11 cellular contexts compared by ENCODE assay signal in the genomic region with DNA sequence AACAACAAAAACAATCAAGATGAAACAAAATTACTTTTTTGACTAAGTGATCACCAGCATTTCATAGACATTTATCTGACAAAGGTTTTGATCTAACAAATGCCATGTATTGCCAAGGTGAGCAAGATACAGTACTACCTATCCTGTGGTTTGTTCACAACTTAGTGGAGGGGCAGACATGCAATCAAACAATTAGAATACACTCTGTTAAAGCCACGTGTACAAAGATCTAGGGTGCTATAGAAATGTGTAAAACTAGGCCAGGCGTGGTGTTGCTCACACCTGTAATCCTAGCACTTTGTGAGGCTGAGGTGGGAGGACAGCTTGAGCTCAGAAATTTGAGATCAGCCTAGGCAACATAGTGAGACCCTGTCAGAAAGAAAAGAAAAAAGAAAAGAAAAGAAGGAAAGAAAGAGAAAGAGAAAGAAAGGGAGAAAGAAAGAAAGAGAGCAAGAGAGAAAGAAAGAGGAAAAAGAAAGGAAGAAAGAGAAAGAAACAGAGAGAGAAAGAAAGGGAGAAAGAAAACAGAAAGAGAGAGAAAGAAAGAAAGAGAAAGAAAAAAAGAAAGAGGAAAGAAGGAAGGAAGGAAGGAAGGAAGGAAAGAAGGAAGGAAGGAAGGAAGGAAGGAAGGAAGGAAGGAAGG. TPM values are rescaled to one million over a fixed set of nuclear protein-coding genes. Genes with fewer than 3 reads are reported as not detected.
DNase-seq lines count a peak whose midpoint lies in the region; ATAC-seq, FAIRE-seq and TF ChIP-seq lines count a peak whose summit lies in the region.
"Had no signal": no experiment of that assay in that cellular context is flagged by ENCODE, and none has a peak within 500 bp of the region (broad histone marks: within the 10 kb centered on the region; RNA-seq: fewer than 3 reads in every experiment).

No MANE protein-coding gene starts in this region.

- peaks cover 7% of the 10 kb centered on the region for H3K79me2 ChIP-seq in DOHH2 (ENCODE audit: control insufficient read depth, low read length)
- H3K79me2 ChIP-seq in K562 (ENCODE audit: control insufficient read depth, insufficient read depth, low read length): no peaks in the 10 kb centered on the region

- H4K8ac ChIP-seq in IMR-90 (ENCODE audit: low read depth in 2 of 2, low read length in 2 of 2): peak overlapping the region in 1 of 2 experiments; percentile 53; a peak in 1 of 4 replicates

- no peak for TF ChIP-seq RAD21 in IMR-90 (IDR thresholded peaks at IDR 0.05; ENCODE audit: low read length)
- no peak for TF ChIP-seq RAD21 in K562 (CRISPR knock-in tag; conservative IDR thresholded peaks at IDR 0.05 in 1 of 2, IDR thresholded peaks at IDR 0.05 in 1 of 2)

- H3K4me2 ChIP-seq in DOHH2 (ENCODE audit: low read length): peak overlapping the region; percentile 38; the same call in 1 of the 2 replicates
- H3K4me2 ChIP-seq in IMR-90 (ENCODE audit: low read depth, low read length): 0 out of 2 replicates have a peak overlapping the region, but pooled peaks have one; percentile 23
- peak overlapping the region; percentile 69; the same call in 1 of the 2 replicates for H3K4me2 ChIP-seq in K562 (ENCODE audit: insufficient read depth, low read length)

- no peak overlapping the region for H3K18ac ChIP-seq in IMR-90 (ENCODE audit: low read depth, low read length)

- POLR2A ChIA-PET in IMR-90 (lab: Charles Lee; ENCODE audit: unreplicated experiment): interaction anchor here (1.2 kb wide), 1 partner anchor 24 kb away, joined by 5 read pairs; a partner anchor contains a TSS
- POLR2A ChIA-PET in K562 (lab: Yijun Ruan, JAX): interaction anchor here (0.7 to 4.6 kb wide), 8 partner anchors 8 to 390 kb away, joined by 3 to 44 read pairs (median 5); a partner anchor contains a TSS

- no peaks in the 10 kb centered on the region for H3K9me2 ChIP-seq in DOHH2 (replicated peaks; ENCODE audit: control insufficient read depth, low read length)

- H3K56ac ChIP-seq in IMR-90 (ENCODE audit: extremely low read depth, insufficient read depth, low read length): no peak overlapping the region

- H3K9me1 ChIP-seq in IMR-90 (ENCODE audit: insufficient read depth, low read length) (peaks cover 4% of the 10 kb centered on the region; the same call in 1 of the 2 replicates), K562 (ENCODE audit: control insufficient read depth, insufficient read depth, low read length) (no peaks in the 10 kb centered on the region)

- no peak overlapping the region for H2AK5ac ChIP-seq in IMR-90 (ENCODE audit: low read depth, low read length)

- H3K23ac ChIP-seq in IMR-90 (ENCODE audit: low read depth, low read length): peak overlapping the region; percentile 56; the same call in 1 of the 2 replicates

- H3K27me3 ChIP-seq in DOHH2 (ENCODE audit: control insufficient read depth, low read length): no peaks in the 10 kb centered on the region
- no peaks in the 10 kb centered on the region for H3K27me3 ChIP-seq in IMR-90 (ENCODE audit: control insufficient read depth, insufficient read depth, low read length)
- no peaks in the 10 kb centered on the region for H3K27me3 ChIP-seq in K562 (ENCODE audit: control insufficient read depth in 2 of 2, insufficient read depth in 2 of 2, low read length in 2 of 2)
- H3K27me3 ChIP-seq in sigmoid colon: no peaks in the 10 kb centered on the region

- H3K9ac ChIP-seq in IMR-90 (ENCODE audit: low read depth, low read length) (no peak overlapping the region), K562 (ENCODE audit: insufficient read depth in 1 of 2, low read depth in 2 of 2, low read length in 2 of 2) (peak overlapping the region in 1 of 2 experiments; percentile 59; a peak in 2 of 4 replicates)

- peaks cover 12% of the 10 kb centered on the region for H3K36me3 ChIP-seq in DOHH2 (ENCODE audit: control insufficient read depth, low read length)
- peaks cover 3% of the 10 kb centered on the region; the same call in 1 of the 2 replicates for H3K36me3 ChIP-seq in IMR-90 (ENCODE audit: control insufficient read depth, insufficient read depth, low read length)
- no peaks in the 10 kb centered on the region for H3K36me3 ChIP-seq in K562 (ENCODE audit: control insufficient read depth, insufficient read depth, low read length)
- H3K36me3 ChIP-seq in sigmoid colon: peaks cover 0 to 11% (median 0%) of the 10 kb centered on the region in 4 donors

- no peak overlapping the region for H3K14ac ChIP-seq in IMR-90 (replicated peaks; ENCODE audit: low read depth, low read length)

- peak overlapping the region; percentile 52; the same call in 1 of the 2 replicates for H4K5ac ChIP-seq in IMR-90 (ENCODE audit: low read depth, low read length)

- H4K20me1 ChIP-seq in DOHH2 (ENCODE audit: control insufficient read depth, insufficient read depth, low read depth, low read length): no peaks in the 10 kb centered on the region
- H4K20me1 ChIP-seq in IMR-90 (ENCODE audit: insufficient read depth, low read length): no peaks in the 10 kb centered on the region
- no peaks in the 10 kb centered on the region for H4K20me1 ChIP-seq in K562 (replicated peaks; ENCODE audit: control insufficient read depth, insufficient read depth, low read length)

- H2BK15ac ChIP-seq in IMR-90 (ENCODE audit: low read depth, low read length): no peak overlapping the region; the same call in 2 of the 3 replicates

- BruUV-seq in IMR-90 (replicated peaks; lab: Mats Ljungman, UMichigan) (no TSS peak), K562 (replicated peaks; lab: Mats Ljungman, UMichigan) (no TSS peak)

- intact Hi-C loops in IMR-90 (cut with micrococcal nuclease): loop anchor here (5.0 kb wide), 1 partner anchor 143 kb away; no protein-coding TSS in a partner anchor
- intact Hi-C loops in K562 (cut with micrococcal nuclease): loop anchor here (1.0 kb wide), 1 partner anchor 70 kb away; no protein-coding TSS in a partner anchor
- intact Hi-C loops in sigmoid colon (cut with DNase I): loop anchor here (5.0 to 10.0 kb wide), 2 partner anchors 160 to 198 kb away; a partner anchor contains a TSS

- in situ Hi-C loops in IMR-90 (cut with MboI; ENCODE audit: low sequenced_read_pairs) (loop anchor here (5.0 kb wide), 2 partner anchors 68 to 153 kb away; no protein-coding TSS in a partner anchor), K562 (cut with MboI) (loop anchor here (5.0 kb wide), 1 partner anchor 153 kb away; no protein-coding TSS in a partner anchor)

- H2BK20ac ChIP-seq in IMR-90 (ENCODE audit: low read depth, low read length): no peak overlapping the region; the same call in 1 of the 2 replicates

- CTCF ChIA-PET in IMR-90 (lab: Yijun Ruan, JAX): interaction anchor here (0.8 to 2.7 kb wide), 5 partner anchors 16 to 71 kb away, joined by 3 to 16 read pairs (median 4); a partner anchor contains a TSS
- CTCF ChIA-PET in K562 (lab: Yijun Ruan, JAX; ENCODE audit: low intra/inter-chr PET ratio): no interaction called here

- TF ChIP-seq CTCF in DOHH2 (IDR thresholded peaks at IDR 0.05; ENCODE audit: low read depth, low read length, poor library complexity, severe bottlenecking): no peak
- no peak for TF ChIP-seq CTCF in IMR-90 (conservative IDR thresholded peaks at IDR 0.05; ENCODE audit: low read depth, low read length)
- TF ChIP-seq CTCF in K562 (IDR thresholded peaks at IDR 0.05 in 2 of 3, conservative IDR thresholded peaks at IDR 0.05 in 1 of 3; ENCODE audit: insufficient read depth in 2 of 3, low read depth in 1 of 3, low read length in 3 of 3): no peak
- no peak for TF ChIP-seq CTCF in sigmoid colon (IDR thresholded peaks at IDR 0.05)

- H3K4ac ChIP-seq in IMR-90 (ENCODE audit: low read depth, low read length): 0 out of 2 replicates have a peak overlapping the region, but pooled peaks have one; percentile 1

- H3K79me1 ChIP-seq in IMR-90 (ENCODE audit: low read depth in 1 of 2, low read length in 2 of 2): peaks cover 0 to 16% of the 10 kb centered on the region in 2 experiments; a peak in 1 of 4 replicates

- no peak overlapping the region for H2BK5ac ChIP-seq in IMR-90 (ENCODE audit: low read depth, low read length, poor library complexity, severe bottlenecking)

- TF ChIP-seq EP300 in K562 (IDR thresholded peaks at IDR 0.05; ENCODE audit: low read length): no peak
- no peak for TF ChIP-seq EP300 in sigmoid colon (IDR thresholded peaks at IDR 0.05)

- no CpG with 5 or more reads among the region's 2 CpGs for WGBS in IMR-90 (ENCODE audit: extremely low coverage in 2 of 2, insufficient read length in 1 of 2), 2 experiments
- WGBS in K562 (ENCODE audit: insufficient coverage, low coverage, missing lambda C conversion rate): 51% methylated on average over 2 of the region's 2 CpGs
- 44 to 57% methylated on average over 2 of the region's 2 CpGs for WGBS in sigmoid colon, 2 donors

- ATAC-seq in IMR-90 (ENCODE audit: low read depth) (no peak), K562 (no peak)

- H3K4me3 ChIP-seq in DOHH2 (ENCODE audit: low read length) (no peak overlapping the region), IMR-90 (ENCODE audit: insufficient read depth, low read depth, low read length) (no peak overlapping the region), K562 (no peak overlapping the region), sigmoid colon (no peak overlapping the region)

- H3K27ac ChIP-seq in DOHH2 (ENCODE audit: low read depth, low read length) (no peak overlapping the region), IMR-90 (ENCODE audit: insufficient read depth, low read length) (no peak overlapping the region), K562 (ENCODE audit: extremely low read depth, low read depth, low read length) (peak overlapping the region; percentile 74; the same call in 2 of the 3 replicates), sigmoid colon (peak overlapping the region in 3 of 4 donors; percentile 4 to 57 (median 55))

- peaks cover 29% of the 10 kb centered on the region for H3K4me1 ChIP-seq in DOHH2 (ENCODE audit: control insufficient read depth, low read length)
- peaks cover 6% of the 10 kb centered on the region for H3K4me1 ChIP-seq in IMR-90 (ENCODE audit: control insufficient read depth, insufficient read depth, low read length)
- peaks cover 6 to 18% of the 10 kb centered on the region in 2 experiments; a peak in 4 of 5 replicates for H3K4me1 ChIP-seq in K562 (replicated peaks in 1 of 2; ENCODE audit: control insufficient read depth in 2 of 2, insufficient read depth in 2 of 2, low read length in 2 of 2)
- H3K4me1 ChIP-seq in sigmoid colon: peaks cover 0 to 20% (median 16%) of the 10 kb centered on the region in 4 donors

- no peak for FAIRE-seq in K562 (lab: Jason Lieb, UNC)

- H4K91ac ChIP-seq in IMR-90 (ENCODE audit: insufficient read depth, low read depth, low read length): no peak overlapping the region

- no peaks in the 10 kb centered on the region for H3K9me3 ChIP-seq in DOHH2 (ENCODE audit: control insufficient read depth, insufficient read depth, low read length)
- H3K9me3 ChIP-seq in IMR-90 (ENCODE audit: control insufficient read depth, insufficient read depth, low read length): no peaks in the 10 kb centered on the region
- H3K9me3 ChIP-seq in K562 (replicated peaks; ENCODE audit: control insufficient read depth, insufficient read depth, low read depth, low read length): no peaks in the 10 kb centered on the region
- H3K9me3 ChIP-seq in sigmoid colon: no peaks in the 10 kb centered on the region

- TF ChIP-seq POLR2A in IMR-90 (IDR thresholded peaks at IDR 0.05; ENCODE audit: low read depth, low read length): no peak
- TF ChIP-seq POLR2A in K562 (conservative IDR thresholded peaks at IDR 0.05): no peak
- no peak for TF ChIP-seq POLR2A in sigmoid colon (IDR thresholded peaks at IDR 0.05)

- peaks cover 14% of the 10 kb centered on the region; the same call in 1 of the 2 replicates for H3F3A ChIP-seq in DOHH2 (ENCODE audit: control insufficient read depth, insufficient read depth)

- DNase-seq in IMR-90: no peak
- no peak for DNase-seq in K562 (ENCODE audit: extremely low read depth in 1 of 4, low spot score in 3 of 4)
- DNase-seq in sigmoid colon: no peak
- no peak for DNase-seq in UCSD-AML1 (lab: John Stamatoyannopoulos, UW; ENCODE audit: unreplicated experiment)
- no peak for DNase-seq in NOMO-1 (lab: John Stamatoyannopoulos, UW; ENCODE audit: unreplicated experiment in 2 of 2)
- DNase-seq in SW480 (ENCODE audit: low spot score): no peak
- DNase-seq in OCI-M2 (lab: John Stamatoyannopoulos, UW; ENCODE audit: unreplicated experiment): no peak
- DNase-seq: NCI-H2227 treated with DMSO at 0.1 percent for 48 hours, nucleus accumbens had no signal

- H2AK9ac ChIP-seq in IMR-90 (replicated peaks; ENCODE audit: low read depth, low read length, poor library complexity): no peak overlapping the region

- H2AFZ ChIP-seq in IMR-90 (replicated peaks; ENCODE audit: low read length, poor library complexity) (peak overlapping the region; percentile 58), K562 (ENCODE audit: low read depth, low read length) (peak overlapping the region; percentile 99)

- H2BK120ac ChIP-seq in IMR-90 (ENCODE audit: low read depth, low read length): no peak overlapping the region

- dilution Hi-C loops in IMR-90 (cut with HindIII; ENCODE audit: low sequenced_read_pairs, unreplicated experiment): no loop called here

RNA-seq across cellular contexts. Expression of a gene that starts 1.4 kb away (rescaled TPM):
- total RNA-seq in IMR-90 (2012; rRNA removed) (7.7 and 8.1 TPM in 2 replicates), K562 (2014; rRNA removed) (1.5 and 1.8 TPM in 2 replicates), K562 (2014; rRNA removed; fragmentation: Illumina TruSeq; extraction: Trizol) (2.2 and 2.6 TPM in 2 replicates), K562 (2015; rRNA removed; fragmentation: Illumina TruSeq; extraction: Trizol) (4.0 and 4.3 TPM in 2 replicates), K562 (2021) (3.2 and 4.1 TPM in 2 replicates), sigmoid colon (10 to 100 TPM; 22.5 to 34.9 (median 29.5) TPM)
- polyA plus RNA-seq in IMR-90 (2012; rRNA removed) (4.5 and 5.3 TPM in 2 replicates), K562 (2011; rRNA removed) (3.3 and 4.1 TPM in 2 replicates), K562 (2014; fragmentation: Illumina TruSeq; extraction: Trizol) (2.6 and 3.8 TPM in 2 replicates), K562 (2014; fragmentation: Nextera tagmentation; extraction: Ambion mirVana) (1 to 10 TPM; 1.0 to 1.6 TPM), K562 (2014; rRNA removed) (2.0 and 2.3 TPM in 2 replicates), sigmoid colon (10 to 100 TPM; 12.6 to 38.6 (median 17.1) TPM)
- 6.3 and 7.1 TPM in 2 replicates for polyA plus RNA-seq in IMR-90 (2012; cell fraction: cytosol; rRNA removed)
- polyA plus RNA-seq in IMR-90 (2012; cell fraction: nucleus; rRNA removed; ENCODE audit: low replicate concordance): 3.0 and 5.7 TPM in 2 replicates
- total RNA-seq in K562 (2011; cell fraction: chromatin; rRNA removed; ENCODE audit: low replicate concordance): 0.93 and 2.2 TPM in 2 replicates
- total RNA-seq in K562 (2011; cell fraction: nucleolus; rRNA removed): 1.0 and 1.1 TPM in 2 replicates
- 1.0 and 1.8 TPM in 2 replicates for total RNA-seq in K562 (2011; cell fraction: nucleoplasm; rRNA removed)
- polyA plus RNA-seq in K562 (2011; cell fraction: cytosol; rRNA removed): 1.2 and 2.3 TPM in 2 replicates
- 1.7 and 2.2 TPM in 2 replicates for polyA plus RNA-seq in K562 (2011; cell fraction: nucleus; rRNA removed)
- polyA plus RNA-seq in K562 (2012): 4.2 and 5.9 TPM in 2 replicates
- polyA minus RNA-seq in K562 (2011; rRNA and poly(A)+ RNA removed): 3.5 and 4.3 TPM in 2 replicates
- polyA minus RNA-seq in K562 (2011; cell fraction: cytosol; rRNA and poly(A)+ RNA removed): 0.95 and 1.7 TPM in 2 replicates
- polyA minus RNA-seq in K562 (2011; cell fraction: nucleus; rRNA and poly(A)+ RNA removed): 0.67 and 1.9 TPM in 2 replicates

RNA-seq across cellular contexts. Expression of a gene that starts 23.6 kb away (rescaled TPM):
- 716 and 895 TPM in 2 replicates for total RNA-seq in IMR-90 (2012; rRNA removed)
- 2,100 and 3,394 TPM in 2 replicates for polyA plus RNA-seq in IMR-90 (2012; rRNA removed)
- polyA plus RNA-seq in IMR-90 (2012; cell fraction: cytosol; rRNA removed): 680 and 780 TPM in 2 replicates
- 146 and 966 TPM in 2 replicates for polyA plus RNA-seq in IMR-90 (2012; cell fraction: nucleus; rRNA removed; ENCODE audit: low replicate concordance)
- total RNA-seq in K562 (2011; cell fraction: chromatin; rRNA removed; ENCODE audit: low replicate concordance): 410 and 624 TPM in 2 replicates
- total RNA-seq in K562 (2011; cell fraction: nucleolus; rRNA removed): 454 and 493 TPM in 2 replicates
- total RNA-seq in K562 (2011; cell fraction: nucleoplasm; rRNA removed): 734 and 781 TPM in 2 replicates
- total RNA-seq in K562 (2014; rRNA removed): 508 and 518 TPM in 2 replicates
- total RNA-seq in K562 (2014; rRNA removed; fragmentation: Illumina TruSeq; extraction: Trizol): 872 and 963 TPM in 2 replicates
- total RNA-seq in K562 (2015; rRNA removed; fragmentation: Illumina TruSeq; extraction: Trizol): 938 and 983 TPM in 2 replicates
- total RNA-seq in K562 (2021): 460 and 518 TPM in 2 replicates
- polyA plus RNA-seq in K562 (2011; rRNA removed): 1,201 and 1,654 TPM in 2 replicates
- 1,148 and 3,009 TPM in 2 replicates for polyA plus RNA-seq in K562 (2011; cell fraction: cytosol; rRNA removed)
- 172 and 337 TPM in 2 replicates for polyA plus RNA-seq in K562 (2011; cell fraction: nucleus; rRNA removed)
- polyA plus RNA-seq in K562 (2012): 946 and 1,158 TPM in 2 replicates
- polyA plus RNA-seq in K562 (2014; fragmentation: Illumina TruSeq; extraction: Trizol): 1,667 and 1,763 TPM in 2 replicates
- 1,000 to 10,000 TPM; 2,823 to 3,138 TPM for polyA plus RNA-seq in K562 (2014; fragmentation: Nextera tagmentation; extraction: Ambion mirVana)
- polyA plus RNA-seq in K562 (2014; rRNA removed): 981 and 1,032 TPM in 2 replicates
- polyA minus RNA-seq in K562 (2011; rRNA and poly(A)+ RNA removed): 659 and 661 TPM in 2 replicates
- polyA minus RNA-seq in K562 (2011; cell fraction: cytosol; rRNA and poly(A)+ RNA removed): 257 and 286 TPM in 2 replicates
- 69.7 and 112 TPM in 2 replicates for polyA minus RNA-seq in K562 (2011; cell fraction: nucleus; rRNA and poly(A)+ RNA removed)
- 1,000 to 10,000 TPM; 1,906 to 2,799 (median 2,534) TPM for total RNA-seq in sigmoid colon
- 1,000 to 10,000 TPM; 3,109 to 8,584 (median 4,774) TPM for polyA plus RNA-seq in sigmoid colon

RNA-seq across cellular contexts. Expression of a gene that starts 23.8 kb away (rescaled TPM):
- total RNA-seq in IMR-90 (2012; rRNA removed) (not detected in 2 replicates), K562 (2014; rRNA removed) (0.20 and 1.1 TPM in 2 replicates), K562 (2014; rRNA removed; fragmentation: Illumina TruSeq; extraction: Trizol) (0.41 and 0.69 TPM in 2 replicates), K562 (2015; rRNA removed; fragmentation: Illumina TruSeq; extraction: Trizol) (0.98 and 1.2 TPM in 2 replicates), K562 (2021) (0.60 and 0.86 TPM in 2 replicates), sigmoid colon (under 1 TPM in 3 of 4 donors, not detected in 1; 0.41 to 0.66 (median 0.55) TPM)
- polyA plus RNA-seq in IMR-90 (2012; rRNA removed) (0.10 and 0.14 TPM in 2 replicates), K562 (2011; rRNA removed) (0.68 and 1.7 TPM in 2 replicates), K562 (2014; fragmentation: Illumina TruSeq; extraction: Trizol) (0.91 and 1.2 TPM in 2 replicates), K562 (2014; fragmentation: Nextera tagmentation; extraction: Ambion mirVana) (under 1 TPM; 0.77 to 0.89 TPM), K562 (2014; rRNA removed) (0.42 and 0.55 TPM in 2 replicates), sigmoid colon (1 to 10 TPM; 1.2 to 8.1 (median 1.2) TPM)
- polyA plus RNA-seq in IMR-90 (2012; cell fraction: cytosol; rRNA removed): 0.08 and 0.15 TPM in 2 replicates
- 0.77 and 0.94 TPM in 2 replicates for polyA plus RNA-seq in IMR-90 (2012; cell fraction: nucleus; rRNA removed; ENCODE audit: low replicate concordance)
- total RNA-seq in K562 (2011; cell fraction: chromatin; rRNA removed; ENCODE audit: low replicate concordance): 4.1 and 4.5 TPM in 2 replicates
- 2.2 and 2.5 TPM in 2 replicates for total RNA-seq in K562 (2011; cell fraction: nucleolus; rRNA removed)
- 2.1 and 3.6 TPM in 2 replicates for total RNA-seq in K562 (2011; cell fraction: nucleoplasm; rRNA removed)
- 0.30 and 1.1 TPM in 2 replicates for polyA plus RNA-seq in K562 (2011; cell fraction: cytosol; rRNA removed)
- polyA plus RNA-seq in K562 (2011; cell fraction: nucleus; rRNA removed): 7.3 and 7.5 TPM in 2 replicates
- polyA plus RNA-seq in K562 (2012): 0.92 and 3.6 TPM in 2 replicates
- 0.14 and 1.5 TPM in 2 replicates for polyA minus RNA-seq in K562 (2011; rRNA and poly(A)+ RNA removed)
- not detected in 2 replicates for polyA minus RNA-seq in K562 (2011; cell fraction: cytosol; rRNA and poly(A)+ RNA removed)
- 1.1 and 2.1 TPM in 2 replicates for polyA minus RNA-seq in K562 (2011; cell fraction: nucleus; rRNA and poly(A)+ RNA removed)
- total RNA-seq: epithelial cell of proximal tubule had no signal

Comparison
In these comparisons a context has a peak if more than half of its experiments do, and no peak if none do; other contexts are left out.
1. H3K27ac ChIP-seq: peak in K562 (single experiment) and sigmoid colon (3 of 4); none in DOHH2 (single experiment) and IMR-90 (single experiment).
2. Peak in every context shown above with its lines, with median percentiles within 50 percentile points of each other: H3K4me2 ChIP-seq.